Comparison of ENCODE assay signal across 10 cellular contexts in the genomic region with DNA sequence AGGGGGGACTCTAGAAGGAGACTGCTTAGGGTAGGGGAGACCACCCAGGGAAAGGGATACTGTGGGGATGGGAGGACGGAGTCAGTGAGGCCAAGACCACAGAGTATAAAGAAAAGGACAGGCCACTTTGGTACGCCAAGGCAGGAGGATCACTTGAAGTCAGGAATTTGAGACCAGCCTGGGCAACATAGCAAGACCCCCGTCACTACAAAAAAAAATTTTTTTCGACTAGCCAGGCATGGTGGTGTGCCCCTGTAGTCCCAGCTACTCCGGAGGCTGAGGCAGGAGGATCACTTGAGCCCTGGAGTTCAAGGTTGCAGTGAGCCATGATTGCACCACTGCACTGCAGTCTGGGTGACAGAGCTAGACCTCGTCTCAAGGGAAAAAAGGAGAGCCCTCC. TPM values are rescaled to one million over a fixed set of nuclear protein-coding genes. Genes with fewer than 3 reads are reported as not detected.
DNase-seq lines count a peak whose midpoint lies in the region; ATAC-seq and TF ChIP-seq lines count a peak whose summit lies in the region.
"Had no signal": no experiment of that assay in that cellular context is flagged by ENCODE, and none has a peak within 500 bp of the region (broad histone marks: within the 10 kb centered on the region; RNA-seq: fewer than 3 reads in every experiment).

No MANE protein-coding gene starts in this region.

- H3K9me3 Mint-ChIP-seq in activated CD4-positive, alpha-beta T cell treated with anti-CD3 and anti-CD28 coated beads, Interleukin-2, amount 10 ng/mL, durations not matched to agents 24 days and 14 days: no peaks in the 10 kb centered on the region
- no peaks in the 10 kb centered on the region for H3K9me3 Mint-ChIP-seq in naive B cell
- H3K9me3 Mint-ChIP-seq: nephron had no signal

- peak overlapping the region; percentile 59 for H3K4me3 Mint-ChIP-seq in activated CD4-positive, alpha-beta T cell treated with anti-CD3 and anti-CD28 coated beads, Interleukin-2, amount 10 ng/mL, durations not matched to agents 24 days and 14 days
- H3K4me3 Mint-ChIP-seq in naive B cell: peak overlapping the region; percentile 35 to 89 (median 74)
- H3K4me3 Mint-ChIP-seq: nephron had no signal

- no peaks in the 10 kb centered on the region for H3K4me1 ChIP-seq in Panc1 (ENCODE audit: control insufficient read depth, insufficient read depth, low read length)

- DNase-seq in activated CD4-positive, alpha-beta T cell treated with anti-CD3 and anti-CD28 coated beads, Interleukin-2, amount 10 ng/mL, durations not matched to agents 24 days and 14 days: no peak
- DNase-seq in activated CD4-positive, alpha-beta T cell treated with anti-CD3 and anti-CD28 coated beads, Interleukin-2, amount 50 U/mL, for 4 hours: no peak
- DNase-seq in Panc1 (ENCODE audit: low read depth, low spot score) (no peak), naive B cell (no peak), amygdala (lab: John Stamatoyannopoulos, UW) (no peak)
- DNase-seq: left cardiac atrium had no signal

- no TSS peak for BruUV-seq in Panc1 (replicated peaks; lab: Mats Ljungman, UMichigan)

- no peaks in the 10 kb centered on the region for H3K36me3 ChIP-seq in Panc1 (ENCODE audit: control insufficient read depth, insufficient read depth, low read length)

- POLR2A ChIA-PET in Panc1 (lab: Charles Lee): interaction anchor here (0.9 kb wide), 1 partner anchor 65 kb away, joined by 3 read pairs; no protein-coding TSS in a partner anchor

- in situ Hi-C loops in Panc1 (cut with HindIII; ENCODE audit: low pct_unique_long_range_greater_than_20kb, low sequenced_read_pairs): no loop called here

- peak; percentile 11; the same call in 1 of the 2 replicates for ATAC-seq in Panc1
- ATAC-seq in naive B cell (ENCODE audit: low read depth in 2 of 2): no peak
- no peak for ATAC-seq in HG02884 (IDR thresholded peaks at IDR 0.05; ENCODE audit: unreplicated experiment)

- H3K27ac ChIP-seq in Panc1 (ENCODE audit: low read length): no peak overlapping the region

- CTCF ChIA-PET in Panc1 (lab: Charles Lee): interaction anchor here (0.6 to 0.8 kb wide), 2 partner anchors 22 to 105 kb away, joined by 3 to 4 read pairs; no protein-coding TSS in a partner anchor

- no peaks in the 10 kb centered on the region for H3K27me3 Mint-ChIP-seq in activated CD4-positive, alpha-beta T cell treated with anti-CD3 and anti-CD28 coated beads, Interleukin-2, amount 10 ng/mL, durations not matched to agents 24 days and 14 days
- H3K27me3 Mint-ChIP-seq in naive B cell: peaks cover 0 to 1% (median under 1%) of the 10 kb centered on the region in 3 donors

- H3K4me3 ChIP-seq in Panc1 (ENCODE audit: low read depth in 2 of 2, low read length in 2 of 2): peak overlapping the region in 1 of 2 experiments; percentile 23; a peak in 1 of 4 replicates

- peaks cover 16% of the 10 kb centered on the region for H3K4me1 Mint-ChIP-seq in activated CD4-positive, alpha-beta T cell treated with anti-CD3 and anti-CD28 coated beads, Interleukin-2, amount 10 ng/mL, durations not matched to agents 24 days and 14 days
- peaks cover 18 to 23% (median 20%) of the 10 kb centered on the region in 3 donors for H3K4me1 Mint-ChIP-seq in naive B cell
- H3K4me1 Mint-ChIP-seq: nephron had no signal

- no peak for TF ChIP-seq CTCF in Panc1 (IDR thresholded peaks at IDR 0.05)

- peaks cover 1% of the 10 kb centered on the region; the same call in 1 of the 2 replicates for H3K27me3 ChIP-seq in Panc1 (ENCODE audit: control insufficient read depth, insufficient read depth, low read length)

- H3K36me3 Mint-ChIP-seq in activated CD4-positive, alpha-beta T cell treated with anti-CD3 and anti-CD28 coated beads, Interleukin-2, amount 10 ng/mL, durations not matched to agents 24 days and 14 days (ENCODE audit: low read depth): no peaks in the 10 kb centered on the region
- H3K36me3 Mint-ChIP-seq in naive B cell: no peaks in the 10 kb centered on the region

- H3K27ac Mint-ChIP-seq in activated CD4-positive, alpha-beta T cell treated with anti-CD3 and anti-CD28 coated beads, Interleukin-2, amount 10 ng/mL, durations not matched to agents 24 days and 14 days: peak overlapping the region; percentile 79
- H3K27ac Mint-ChIP-seq in naive B cell: peak overlapping the region; percentile 26 to 92 (median 79)
- H3K27ac Mint-ChIP-seq: nephron had no signal

- intact Hi-C loops in activated CD4-positive, alpha-beta T cell treated with anti-CD3 and anti-CD28 coated beads, Interleukin-2, amount 10 ng/mL, durations not matched to agents 24 days and 14 days (cut with micrococcal nuclease): no loop called here
- intact Hi-C loops in Panc1 (cut with micrococcal nuclease; ENCODE audit: unreplicated experiment): no loop called here

- H3K9me3 ChIP-seq in Panc1 (ENCODE audit: control insufficient read depth, insufficient read depth, low read depth, low read length): no peaks in the 10 kb centered on the region

RNA-seq across cellular contexts. Expression of a gene that starts 6.6 kb away (rescaled TPM):
- not detected in 2 replicates for total RNA-seq in activated CD4-positive, alpha-beta T cell treated with anti-CD3 and anti-CD28 coated beads, Interleukin-2, amount 10 ng/mL, durations not matched to agents 24 days and 14 days
- not detected for total RNA-seq in Panc1 (2021; ENCODE audit: unreplicated experiment)
- not detected for polyA plus RNA-seq in Panc1 (2012; ENCODE audit: insufficient read length)
- polyA plus RNA-seq in naive B cell (ENCODE audit: low read depth in 6 of 6): not detected
- total RNA-seq: A172, left cardiac atrium had no signal

RNA-seq across cellular contexts. Expression of a gene that starts 10.4 kb away (rescaled TPM):
- total RNA-seq in activated CD4-positive, alpha-beta T cell treated with anti-CD3 and anti-CD28 coated beads, Interleukin-2, amount 10 ng/mL, durations not matched to agents 24 days and 14 days: not detected in 2 replicates
- not detected for total RNA-seq in Panc1 (2021; ENCODE audit: unreplicated experiment)
- polyA plus RNA-seq in Panc1 (2012; ENCODE audit: insufficient read length): not detected
- not detected for polyA plus RNA-seq in naive B cell (ENCODE audit: low read depth in 6 of 6)
- total RNA-seq: A172, left cardiac atrium had no signal

RNA-seq across cellular contexts. Expression of a gene that starts 30.0 kb away (rescaled TPM):
- not detected in 2 replicates for total RNA-seq in activated CD4-positive, alpha-beta T cell treated with anti-CD3 and anti-CD28 coated beads, Interleukin-2, amount 10 ng/mL, durations not matched to agents 24 days and 14 days
- 0.33 TPM for total RNA-seq in Panc1 (2021; ENCODE audit: unreplicated experiment)
- polyA plus RNA-seq in Panc1 (2012; ENCODE audit: insufficient read length): not detected
- not detected for polyA plus RNA-seq in naive B cell (ENCODE audit: low read depth in 6 of 6)
- total RNA-seq: A172, left cardiac atrium had no signal

RNA-seq across cellular contexts. Expression of a gene that starts 34.1 kb away (rescaled TPM):
- not detected in 2 replicates for total RNA-seq in activated CD4-positive, alpha-beta T cell treated with anti-CD3 and anti-CD28 coated beads, Interleukin-2, amount 10 ng/mL, durations not matched to agents 24 days and 14 days
- 0.33 TPM for total RNA-seq in Panc1 (2021; ENCODE audit: unreplicated experiment)
- polyA plus RNA-seq in Panc1 (2012; ENCODE audit: insufficient read length): not detected
- polyA plus RNA-seq in naive B cell (ENCODE audit: low read depth in 6 of 6): not detected
- total RNA-seq: A172, left cardiac atrium had no signal
- polyA plus RNA-seq: thymus had no signal

RNA-seq across cellular contexts. Expression of a gene that starts 41.4 kb away (rescaled TPM):
- total RNA-seq in activated CD4-positive, alpha-beta T cell treated with anti-CD3 and anti-CD28 coated beads, Interleukin-2, amount 10 ng/mL, durations not matched to agents 24 days and 14 days: not detected in 2 replicates
- 0.46 TPM for total RNA-seq in Panc1 (2021; ENCODE audit: unreplicated experiment)
- polyA plus RNA-seq in Panc1 (2012; ENCODE audit: insufficient read length): 0.85 TPM
- not detected for polyA plus RNA-seq in naive B cell (ENCODE audit: low read depth in 6 of 6)
- total RNA-seq: A172, left cardiac atrium had no signal
